Comparison of ENCODE assay signal across 8 cellular contexts in genomic region chr5:95861221-95861857, GRCh38. TPM values are rescaled to one million over a fixed set of nuclear protein-coding genes. Genes with fewer than 3 reads are reported as not detected.
DNase-seq lines count a peak whose midpoint lies in the region; ATAC-seq and TF ChIP-seq lines count a peak whose summit lies in the region.

No MANE protein-coding gene starts in this region.

- H3K9me3 Mint-ChIP-seq in natural killer cell treated with Interleukin-12 subunit alpha and Interleukin-12 subunit beta and Interleukin-15 and Interleukin-18, amount 100 ng/mL, for 72 hours = no peaks in the 10 kb centered on the region
- H3K9me3 Mint-ChIP-seq in natural killer cell = no peaks in the 10 kb centered on the region

- H3K36me3 Mint-ChIP-seq in natural killer cell treated with Interleukin-12 subunit alpha and Interleukin-12 subunit beta and Interleukin-15 and Interleukin-18, amount 100 ng/mL, for 72 hours = no peaks in the 10 kb centered on the region
- no peaks in the 10 kb centered on the region for H3K36me3 Mint-ChIP-seq in natural killer cell

- no peaks in the 10 kb centered on the region for H3K36me3 ChIP-seq in RWPE2 (ENCODE audit: low read depth)
- no peaks in the 10 kb centered on the region for H3K36me3 ChIP-seq in parathyroid adenoma (ENCODE audit: control insufficient read depth, insufficient read depth, low read length)
- H3K36me3 ChIP-seq in H7 (replicated peaks; ENCODE audit: control insufficient read depth, insufficient read depth, low read length) = no peaks in the 10 kb centered on the region

- H3K4me3 Mint-ChIP-seq in natural killer cell treated with Interleukin-12 subunit alpha and Interleukin-12 subunit beta and Interleukin-15 and Interleukin-18, amount 100 ng/mL, for 72 hours = peak overlapping the region; percentile 48
- H3K4me3 Mint-ChIP-seq in natural killer cell = no peak overlapping the region

- peaks cover 38 to 55% of the 10 kb centered on the region in 2 donors for H3K4me1 Mint-ChIP-seq in natural killer cell treated with Interleukin-12 subunit alpha and Interleukin-12 subunit beta and Interleukin-15 and Interleukin-18, amount 100 ng/mL, for 72 hours (ENCODE audit: low read depth in 2 of 2)
- H3K4me1 Mint-ChIP-seq in natural killer cell = peaks cover 7 to 17% of the 10 kb centered on the region in 2 donors

- H3K27ac ChIP-seq in RWPE2 (ENCODE audit: poor library complexity, severe bottlenecking) = peak overlapping the region; percentile 97
- H3K27ac ChIP-seq in parathyroid adenoma = peak overlapping the region; percentile 91

- H3K4me1 ChIP-seq in RWPE2 (ENCODE audit: insufficient read depth, poor library complexity, severe bottlenecking) = peaks cover 65% of the 10 kb centered on the region
- peaks cover 35% of the 10 kb centered on the region for H3K4me1 ChIP-seq in parathyroid adenoma

- H3K4me3 ChIP-seq in RWPE2 (ENCODE audit: severe bottlenecking) (no peak overlapping the region), parathyroid adenoma (ENCODE audit: low read depth, low read length) (peak overlapping the region; percentile 17), H7 (ENCODE audit: insufficient read depth, low read depth, low read length) (no peak overlapping the region)

- peak overlapping the region; percentile 44 to 49 for H3K27ac Mint-ChIP-seq in natural killer cell treated with Interleukin-12 subunit alpha and Interleukin-12 subunit beta and Interleukin-15 and Interleukin-18, amount 100 ng/mL, for 72 hours
- no peak overlapping the region for H3K27ac Mint-ChIP-seq in natural killer cell

- H3K9me3 ChIP-seq in RWPE2 (ENCODE audit: severe bottlenecking) = no peaks in the 10 kb centered on the region
- H3K9me3 ChIP-seq in parathyroid adenoma (ENCODE audit: control insufficient read depth, low read length) = no peaks in the 10 kb centered on the region

- H3K79me2 ChIP-seq in parathyroid adenoma = no peaks in the 10 kb centered on the region

- peak overlapping the region; percentile 86 for H2AFZ ChIP-seq in parathyroid adenoma

- ATAC-seq in natural killer cell treated with Interleukin-12 subunit alpha and Interleukin-12 subunit beta and Interleukin-15 and Interleukin-18, amount 100 ng/mL, for 72 hours = no peak
- no peak for ATAC-seq in natural killer cell
- peak; percentile 42 for ATAC-seq in RWPE2 (ENCODE audit: low read depth)
- no peak for ATAC-seq in HG03139 (IDR thresholded peaks at IDR 0.05; ENCODE audit: unreplicated experiment)

- DNase-seq in natural killer cell treated with Interleukin-12 subunit alpha and Interleukin-12 subunit beta and Interleukin-15 and Interleukin-18, amount 100 ng/mL, for 72 hours (ENCODE audit: low spot score) = no peak
- DNase-seq in natural killer cell = no peak
- DNase-seq in RWPE2 (ENCODE audit: low spot score) = peak; percentile 89
- DNase-seq in epidermal melanocyte (ENCODE audit: insufficient read length, low spot score) = peak; percentile 50
- DNase-seq in H7 = no peak
- no peak for DNase-seq in NCI-H1930 (lab: John Stamatoyannopoulos, UW)

- H3K27me3 Mint-ChIP-seq in natural killer cell treated with Interleukin-12 subunit alpha and Interleukin-12 subunit beta and Interleukin-15 and Interleukin-18, amount 100 ng/mL, for 72 hours = peaks cover 13 to 30% of the 10 kb centered on the region in 2 donors
- H3K27me3 Mint-ChIP-seq in natural killer cell (ENCODE audit: low read depth in 2 of 2) = peaks cover 35 to 54% of the 10 kb centered on the region in 2 donors

- intact Hi-C loops in natural killer cell (cut with micrococcal nuclease) = no loop called here

- TF ChIP-seq CTCF in natural killer cell (IDR thresholded peaks at IDR 0.05) (no peak), RWPE2 (IDR thresholded peaks at IDR 0.05; ENCODE audit: poor library complexity, severe bottlenecking) (no peak), parathyroid adenoma (IDR thresholded peaks at IDR 0.05) (no peak)

- no peaks in the 10 kb centered on the region for H3K27me3 ChIP-seq in RWPE2 (ENCODE audit: insufficient read depth, poor library complexity, severe bottlenecking)
- H3K27me3 ChIP-seq in parathyroid adenoma (ENCODE audit: control insufficient read depth, insufficient read depth, low read length) = no peaks in the 10 kb centered on the region
- no peaks in the 10 kb centered on the region for H3K27me3 ChIP-seq in H7 (ENCODE audit: control insufficient read depth, insufficient read depth, low read length)

- peak overlapping the region; percentile 55 for H3K4me2 ChIP-seq in parathyroid adenoma (ENCODE audit: low read length)

- H3K9ac ChIP-seq in parathyroid adenoma = no peak overlapping the region

RNA-seq across cellular contexts. Expression of gene GLRX, which starts 38.8 kb away (rescaled TPM):
- total RNA-seq in natural killer cell treated with Interleukin-12 subunit alpha and Interleukin-12 subunit beta and Interleukin-15 and Interleukin-18, amount 100 ng/mL, for 72 hours = 100 to 1,000 TPM; 109 to 408 TPM
- total RNA-seq in natural killer cell = 100 to 1,000 TPM in 1 of 3 donors, 10 to 100 TPM in 2; 59.2 to 102 (median 62.5) TPM
- total RNA-seq in H7 (2014; rRNA removed; shearing (Covaris generic)) = 25.0 and 41.6 TPM in 2 replicates

Comparison
In these comparisons a context has a peak if more than half of its experiments do, and no peak if none do; other contexts are left out.
1. H3K27ac Mint-ChIP-seq: peak in natural killer cell treated with Interleukin-12 subunit alpha and Interleukin-12 subunit beta and Interleukin-15 and Interleukin-18, amount 100 ng/mL, for 72 hours (2 of 2); none in natural killer cell (0 of 2).
2. DNase-seq: peak in RWPE2 (single experiment) and epidermal melanocyte (single experiment); none in natural killer cell treated with Interleukin-12 subunit alpha and Interleukin-12 subunit beta and Interleukin-15 and Interleukin-18, amount 100 ng/mL, for 72 hours (single experiment), natural killer cell (single experiment), H7 (single experiment) and NCI-H1930 (0 of 2).